ENCODE assay signal across 8 cellular contexts in genomic region chr9:20640331-20641187, GRCh38. TPM values are rescaled to one million over a fixed set of nuclear protein-coding genes. Genes with fewer than 3 reads are reported as not detected.
DNase-seq lines count a peak whose midpoint lies in the region; ATAC-seq and TF ChIP-seq lines count a peak whose summit lies in the region.

No MANE protein-coding gene starts in this region.

- peak; percentile 82 for ATAC-seq in GM21526 (IDR thresholded peaks at IDR 0.05; ENCODE audit: low FRiP score, unreplicated experiment)

- in situ Hi-C loops in brain microvascular endothelial cell (cut with HindIII; ENCODE audit: low pct_ligation_motif_present, low sequenced_read_pairs), result no loop called here

- H3K9me3 Mint-ChIP-seq in Caco-2 (ENCODE audit: unreplicated experiment), result no peaks in the 10 kb centered on the region

- no TSS peak for BruUV-seq in Caco-2 (replicated peaks; lab: Mats Ljungman, UMichigan)

- H3K4me3 ChIP-seq in brain microvascular endothelial cell (ENCODE audit: low read depth, low read length) (no peak overlapping the region), Caco-2 (ENCODE audit: low read depth, low read length) (no peak overlapping the region)

- no peak overlapping the region for H3K27ac ChIP-seq in brain microvascular endothelial cell

- no peaks in the 10 kb centered on the region for H3K9me3 ChIP-seq in Caco-2

- H3K4me1 ChIP-seq in Caco-2, result no peaks in the 10 kb centered on the region

- no peaks in the 10 kb centered on the region for H3K36me3 ChIP-seq in brain microvascular endothelial cell (replicated peaks)
- H3K36me3 ChIP-seq in Caco-2 (ENCODE audit: control insufficient read depth, insufficient read depth, low read length), result no peaks in the 10 kb centered on the region

- CTCF ChIA-PET in Caco-2 (lab: Charles Lee), result no interaction called here

- no peaks in the 10 kb centered on the region for H3K27me3 Mint-ChIP-seq in Caco-2 (ENCODE audit: insufficient read depth, unreplicated experiment)

- H3K4me1 Mint-ChIP-seq in Caco-2 (ENCODE audit: low read depth, unreplicated experiment), result peaks cover 7% of the 10 kb centered on the region

- H3K27ac Mint-ChIP-seq in Caco-2 (ENCODE audit: unreplicated experiment), result no peak overlapping the region

- POLR2A ChIA-PET in Caco-2 (lab: Charles Lee), result no interaction called here

- H3K27me3 ChIP-seq in brain microvascular endothelial cell (replicated peaks) (no peaks in the 10 kb centered on the region), Caco-2 (replicated peaks; ENCODE audit: control insufficient read depth, insufficient read depth, low read length) (no peaks in the 10 kb centered on the region)

- no peak overlapping the region for H3K4me3 Mint-ChIP-seq in Caco-2 (ENCODE audit: unreplicated experiment)

- intact Hi-C loops in Caco-2 (cut with micrococcal nuclease; ENCODE audit: unreplicated experiment), result no loop called here

- TF ChIP-seq CTCF in brain microvascular endothelial cell (IDR thresholded peaks at IDR 0.05; ENCODE audit: low read depth, low read length, missing control alignments), result no peak
- no peak for TF ChIP-seq CTCF in Caco-2 (IDR thresholded peaks at IDR 0.05; ENCODE audit: insufficient read depth in 1 of 2, low read depth in 1 of 2, low read length in 1 of 2, severe bottlenecking in 1 of 2, unreplicated experiment in 1 of 2)

- DNase-seq in Daoy (ENCODE audit: low read depth) (peak; percentile 67), HUDEP-2 (lab: John Stamatoyannopoulos, UW; ENCODE audit: unreplicated experiment in 76 of 76) (peak in 65 of 76 experiments; percentile 9 to 76 (median 45)), T-helper 9 cell (peak; percentile 73), brain microvascular endothelial cell (peak; percentile 13), pons (ENCODE audit: low spot score) (peak; percentile 40), T1000 (lab: John Stamatoyannopoulos, UW) (no peak), Caco-2 (no peak)

- H3K36me3 Mint-ChIP-seq in Caco-2 (ENCODE audit: insufficient read depth, unreplicated experiment), result no peaks in the 10 kb centered on the region

RNA-seq across cellular contexts. Expression of gene MLLT3, which starts 18.3 kb away (rescaled TPM):
- 2.1 and 3.8 TPM in 2 replicates for total RNA-seq in Daoy (2014; rRNA removed; shearing (Covaris generic))
- total RNA-seq in Caco-2 (2022), result 22.0 and 24.4 TPM in 2 replicates

RNA-seq across cellular contexts. Expression of gene FOCAD, which starts 43.5 kb away (rescaled TPM):
- 11.3 and 15.4 TPM in 2 replicates for total RNA-seq in Daoy (2014; rRNA removed; shearing (Covaris generic))
- total RNA-seq in Caco-2 (2022), result 20.4 TPM in 2 replicates

Comparison
In these comparisons a context has a peak if more than half of its experiments do, and no peak if none do; other contexts are left out.
1. DNase-seq: peak in Daoy (single experiment), HUDEP-2 (65 of 76), T-helper 9 cell (single experiment), brain microvascular endothelial cell (single experiment) and pons (single experiment); none in T1000 (single experiment) and Caco-2 (0 of 2).